ENCODE assay signal across 17 cellular contexts in genomic region chr7:27936244-27937102, GRCh38.
DNase-seq lines count a peak whose midpoint lies in the region; ATAC-seq and TF ChIP-seq lines count a peak whose summit lies in the region.
"Had no signal": no experiment of that assay in that cellular context is flagged by ENCODE, and none has a peak within 500 bp of the region (broad histone marks: within the 10 kb centered on the region; RNA-seq: fewer than 3 reads in every experiment).

No MANE protein-coding gene starts in this region.

- H3K9ac ChIP-seq in muscle layer of colon (ENCODE audit: low read length): no peak overlapping the region

- H3K4me3 ChIP-seq in muscle layer of colon (ENCODE audit: low read depth in 1 of 2, low read length in 2 of 2) (no peak overlapping the region), right cardiac atrium (ENCODE audit: low read length) (no peak overlapping the region)

- no peaks in the 10 kb centered on the region for H3K27me3 Mint-ChIP-seq in natural killer cell (ENCODE audit: low read depth in 2 of 2)
- H3K27me3 Mint-ChIP-seq in natural killer cell treated with Interleukin-12 subunit alpha and Interleukin-12 subunit beta and Interleukin-15 and Interleukin-18, amount 100 ng/mL, for 72 hours: no peaks in the 10 kb centered on the region
- H3K27me3 Mint-ChIP-seq in central memory CD8-positive, alpha-beta T cell: no peaks in the 10 kb centered on the region
- no peaks in the 10 kb centered on the region for H3K27me3 Mint-ChIP-seq in activated CD4-positive, alpha-beta memory T cell treated with anti-CD3 and anti-CD28 coated beads, Interleukin-2, amount 10 ng/mL, durations not matched to agents 7 days and 5 days
- H3K27me3 Mint-ChIP-seq: CD4-positive, alpha-beta T cell had no signal

- H3K27me3 ChIP-seq in muscle layer of colon (ENCODE audit: control insufficient read depth in 1 of 2, insufficient read depth in 2 of 2, low read length in 2 of 2) (no peaks in the 10 kb centered on the region), right cardiac atrium (ENCODE audit: control insufficient read depth, insufficient read depth) (no peaks in the 10 kb centered on the region)

- H3K9me3 ChIP-seq in muscle layer of colon (ENCODE audit: low read length) (no peaks in the 10 kb centered on the region), right cardiac atrium (ENCODE audit: control insufficient read depth, low read length) (no peaks in the 10 kb centered on the region)

- peak overlapping the region; percentile 12 to 43 for H3K27ac Mint-ChIP-seq in natural killer cell
- peak overlapping the region in 1 of 2 donors; percentile 21 for H3K27ac Mint-ChIP-seq in natural killer cell treated with Interleukin-12 subunit alpha and Interleukin-12 subunit beta and Interleukin-15 and Interleukin-18, amount 100 ng/mL, for 72 hours
- H3K27ac Mint-ChIP-seq in central memory CD8-positive, alpha-beta T cell (ENCODE audit: low read depth): peak overlapping the region; percentile 14
- H3K27ac Mint-ChIP-seq in activated CD4-positive, alpha-beta memory T cell treated with anti-CD3 and anti-CD28 coated beads, Interleukin-2, amount 10 ng/mL, durations not matched to agents 7 days and 5 days: no peak overlapping the region
- H3K27ac Mint-ChIP-seq: CD4-positive, alpha-beta T cell had no signal

- CTCF ChIA-PET in activated CD4-positive, alpha-beta memory T cell treated with anti-CD3 and anti-CD28 coated beads, Interleukin-2, amount 10 ng/mL, durations not matched to agents 7 days and 5 days (lab: Charles Lee): interaction anchor here (2.7 kb wide), 1 partner anchor 84 kb away, joined by 12 read pairs; no protein-coding TSS in a partner anchor

- no peak overlapping the region for H3K4me3 Mint-ChIP-seq in natural killer cell
- H3K4me3 Mint-ChIP-seq in natural killer cell treated with Interleukin-12 subunit alpha and Interleukin-12 subunit beta and Interleukin-15 and Interleukin-18, amount 100 ng/mL, for 72 hours: no peak overlapping the region
- H3K4me3 Mint-ChIP-seq in central memory CD8-positive, alpha-beta T cell: no peak overlapping the region
- H3K4me3 Mint-ChIP-seq in activated CD4-positive, alpha-beta memory T cell treated with anti-CD3 and anti-CD28 coated beads, Interleukin-2, amount 10 ng/mL, durations not matched to agents 7 days and 5 days: no peak overlapping the region
- H3K4me3 Mint-ChIP-seq: CD4-positive, alpha-beta T cell had no signal

- H3K9me3 Mint-ChIP-seq in natural killer cell: no peaks in the 10 kb centered on the region
- H3K9me3 Mint-ChIP-seq in natural killer cell treated with Interleukin-12 subunit alpha and Interleukin-12 subunit beta and Interleukin-15 and Interleukin-18, amount 100 ng/mL, for 72 hours: no peaks in the 10 kb centered on the region
- H3K9me3 Mint-ChIP-seq in central memory CD8-positive, alpha-beta T cell: no peaks in the 10 kb centered on the region
- peaks cover 2% of the 10 kb centered on the region for H3K9me3 Mint-ChIP-seq in activated CD4-positive, alpha-beta memory T cell treated with anti-CD3 and anti-CD28 coated beads, Interleukin-2, amount 10 ng/mL, durations not matched to agents 7 days and 5 days
- H3K9me3 Mint-ChIP-seq: CD4-positive, alpha-beta T cell had no signal

- H3K4me1 ChIP-seq in muscle layer of colon (ENCODE audit: insufficient read depth, low read length) (peaks cover 31% of the 10 kb centered on the region), right cardiac atrium (ENCODE audit: control insufficient read depth, insufficient read depth, low read length) (no peaks in the 10 kb centered on the region)

- ATAC-seq in natural killer cell (no peak), right cardiac atrium (no peak), HG03432 (IDR thresholded peaks at IDR 0.05; ENCODE audit: unreplicated experiment) (no peak)
- no peak for ATAC-seq in natural killer cell treated with Interleukin-12 subunit alpha and Interleukin-12 subunit beta and Interleukin-15 and Interleukin-18, amount 100 ng/mL, for 72 hours
- no peak for ATAC-seq in central memory CD8-positive, alpha-beta T cell (replicated peaks; ENCODE audit: extremely low read depth, poor library complexity, severe bottlenecking)
- ATAC-seq: SK-N-SH treated with all-trans-retinoic acid at 6 μM for 48 hours had no signal

- no peaks in the 10 kb centered on the region for H3K36me3 Mint-ChIP-seq in natural killer cell
- no peaks in the 10 kb centered on the region for H3K36me3 Mint-ChIP-seq in natural killer cell treated with Interleukin-12 subunit alpha and Interleukin-12 subunit beta and Interleukin-15 and Interleukin-18, amount 100 ng/mL, for 72 hours
- peaks cover 1% of the 10 kb centered on the region for H3K36me3 Mint-ChIP-seq in central memory CD8-positive, alpha-beta T cell (ENCODE audit: insufficient read depth)
- no peaks in the 10 kb centered on the region for H3K36me3 Mint-ChIP-seq in activated CD4-positive, alpha-beta memory T cell treated with anti-CD3 and anti-CD28 coated beads, Interleukin-2, amount 10 ng/mL, durations not matched to agents 7 days and 5 days (ENCODE audit: low read depth)

- intact Hi-C loops in natural killer cell (cut with micrococcal nuclease): no loop called here
- intact Hi-C loops in right cardiac atrium (cut with DNase I): no loop called here

- no peaks in the 10 kb centered on the region for H3K36me3 ChIP-seq in muscle layer of colon (ENCODE audit: insufficient read depth, low read length)

- no peak for TF ChIP-seq CTCF in natural killer cell (IDR thresholded peaks at IDR 0.05)

- WGBS in right cardiac atrium: 83% methylated on average over 4 of the region's 4 CpGs

- POLR2A ChIA-PET in activated CD4-positive, alpha-beta memory T cell treated with anti-CD3 and anti-CD28 coated beads, Interleukin-2, amount 10 ng/mL, durations not matched to agents 7 days and 5 days (lab: Charles Lee): no interaction called here

- H3K4me1 Mint-ChIP-seq in natural killer cell: peaks cover 65 to 72% of the 10 kb centered on the region in 2 donors
- peaks cover 20 to 26% of the 10 kb centered on the region in 2 donors for H3K4me1 Mint-ChIP-seq in natural killer cell treated with Interleukin-12 subunit alpha and Interleukin-12 subunit beta and Interleukin-15 and Interleukin-18, amount 100 ng/mL, for 72 hours (ENCODE audit: low read depth in 2 of 2)
- H3K4me1 Mint-ChIP-seq in central memory CD8-positive, alpha-beta T cell: peaks cover 26% of the 10 kb centered on the region
- H3K4me1 Mint-ChIP-seq in activated CD4-positive, alpha-beta memory T cell treated with anti-CD3 and anti-CD28 coated beads, Interleukin-2, amount 10 ng/mL, durations not matched to agents 7 days and 5 days: no peaks in the 10 kb centered on the region

- DNase-seq in natural killer cell (no peak), right cardiac atrium (no peak), NCI-H524 treated with DMSO at 0.1 percent for 48 hours (lab: John Stamatoyannopoulos, UW) (no peak)
- DNase-seq in natural killer cell treated with Interleukin-12 subunit alpha and Interleukin-12 subunit beta and Interleukin-15 and Interleukin-18, amount 100 ng/mL, for 72 hours (ENCODE audit: low spot score): no peak
- DNase-seq in central memory CD8-positive, alpha-beta T cell (ENCODE audit: low spot score in 2 of 2): no peak
- DNase-seq in activated CD4-positive, alpha-beta memory T cell treated with anti-CD3 and anti-CD28 coated beads, Interleukin-2, amount 10 ng/mL, durations not matched to agents 7 days and 5 days: no peak
- DNase-seq: AML-193; CD4-positive, alpha-beta T cell; Kasumi-1; NCI-H1417 treated with DMSO at 0.1 percent for 48 hours; NCI-H2029; NCI-H2171 treated with DMSO at 0.1 percent for 48 hours; NCI-H82; SHP77 had no signal

- H3K27ac ChIP-seq in muscle layer of colon (ENCODE audit: low read depth, low read length) (peak overlapping the region; percentile 39), right cardiac atrium (ENCODE audit: low read length) (no peak overlapping the region)
